ENCODE assay signal across 8 cellular contexts in genomic region chr21:32612075-32612998, GRCh38. TPM values are rescaled to one million over a fixed set of nuclear protein-coding genes. Genes with fewer than 3 reads are reported as not detected.
DNase-seq lines count a peak whose midpoint lies in the region; ATAC-seq and TF ChIP-seq lines count a peak whose summit lies in the region.

A gene with protein sequence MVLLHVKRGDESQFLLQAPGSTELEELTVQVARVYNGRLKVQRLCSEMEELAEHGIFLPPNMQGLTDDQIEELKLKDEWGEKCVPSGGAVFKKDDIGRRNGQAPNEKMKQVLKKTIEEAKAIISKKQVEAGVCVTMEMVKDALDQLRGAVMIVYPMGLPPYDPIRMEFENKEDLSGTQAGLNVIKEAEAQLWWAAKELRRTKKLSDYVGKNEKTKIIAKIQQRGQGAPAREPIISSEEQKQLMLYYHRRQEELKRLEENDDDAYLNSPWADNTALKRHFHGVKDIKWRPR (minus strand): TSS chr21:32612377. CDS start chr21:32612243, 134 bp downstream.

- peaks cover 3% of the 10 kb centered on the region for H3K79me1 ChIP-seq in mesendoderm (ENCODE audit: low read length)

- no peak within 1 kb of the TSS for H4K5ac ChIP-seq in mesendoderm (ENCODE audit: low read length)

- CTCF ChIA-PET in activated CD8-positive, alpha-beta memory T cell treated with anti-CD3 and anti-CD28 coated beads, Interleukin-2, amount 10 ng/mL, durations not matched to agents 7 days and 5 days (lab: Charles Lee) = interaction anchor here (0.7 to 4.6 kb wide), 9 partner anchors 11 to 214 kb away, joined by 3 to 34 read pairs (median 3); partner anchors contain the start of genes PAXBP1 and SYNJ1

- no peak for TF ChIP-seq CTCF in GM20000 (IDR thresholded peaks at IDR 0.05; ENCODE audit: extremely low read depth, missing control alignments)

- H3K23ac ChIP-seq in mesendoderm (ENCODE audit: low read length) = peak within 1 kb of the TSS; percentile 80

- peak within 1 kb of the TSS; percentile 89 for H3K27ac ChIP-seq in mesendoderm (ENCODE audit: low read depth, low read length)

- peak within 1 kb of the TSS; percentile 67 for H3K4me3 ChIP-seq in endocrine pancreas (ENCODE audit: control insufficient read depth, insufficient read depth, low read length)
- H3K4me3 ChIP-seq in mesendoderm (ENCODE audit: low read length) = peak within 1 kb of the TSS; percentile 64

- H3K27me3 Mint-ChIP-seq in activated CD8-positive, alpha-beta memory T cell treated with anti-CD3 and anti-CD28 coated beads, Interleukin-2, amount 10 ng/mL, durations not matched to agents 7 days and 5 days = peaks cover 9% of the 10 kb centered on the region

- peak within 1 kb of the TSS; percentile 90 for H3K27ac Mint-ChIP-seq in activated CD8-positive, alpha-beta memory T cell treated with anti-CD3 and anti-CD28 coated beads, Interleukin-2, amount 10 ng/mL, durations not matched to agents 7 days and 5 days

- H3K4me1 Mint-ChIP-seq in activated CD8-positive, alpha-beta memory T cell treated with anti-CD3 and anti-CD28 coated beads, Interleukin-2, amount 10 ng/mL, durations not matched to agents 7 days and 5 days = peaks cover 19% of the 10 kb centered on the region

- H2BK120ac ChIP-seq in mesendoderm (ENCODE audit: low read depth, low read length) = no peak within 1 kb of the TSS

- ATAC-seq in activated CD8-positive, alpha-beta memory T cell treated with anti-CD3 and anti-CD28 coated beads, Interleukin-2, amount 10 ng/mL, durations not matched to agents 7 days and 5 days = peak; percentile 91

- H3K9ac ChIP-seq in endocrine pancreas (ENCODE audit: control insufficient read depth, insufficient read depth, low read length) (peak within 1 kb of the TSS; percentile 92), mesendoderm (ENCODE audit: low read length) (peak within 1 kb of the TSS; percentile 87)

- H3K27me3 ChIP-seq in endocrine pancreas (ENCODE audit: control insufficient read depth, insufficient read depth, low read length) = no peaks in the 10 kb centered on the region
- no peaks in the 10 kb centered on the region for H3K27me3 ChIP-seq in mesendoderm (ENCODE audit: insufficient read depth, low read length, poor library complexity)

- peaks cover 11% of the 10 kb centered on the region for H3K36me3 Mint-ChIP-seq in activated CD8-positive, alpha-beta memory T cell treated with anti-CD3 and anti-CD28 coated beads, Interleukin-2, amount 10 ng/mL, durations not matched to agents 7 days and 5 days

- H3K4me1 ChIP-seq in endocrine pancreas (ENCODE audit: control insufficient read depth, insufficient read depth, low read length) = no peaks in the 10 kb centered on the region
- H3K4me1 ChIP-seq in mesendoderm (ENCODE audit: control insufficient read depth, low read depth, low read length) = no peaks in the 10 kb centered on the region

- H3K56ac ChIP-seq in mesendoderm (ENCODE audit: low read length) = peak within 1 kb of the TSS; percentile 91

- H3K79me2 ChIP-seq in mesendoderm (ENCODE audit: control insufficient read depth, insufficient read depth, low read length) = peaks cover 6% of the 10 kb centered on the region

- peak within 1 kb of the TSS; percentile 71 for H3K4ac ChIP-seq in mesendoderm (ENCODE audit: low read depth, low read length)

- DNase-seq in COLO668 (lab: John Stamatoyannopoulos, UW; ENCODE audit: unreplicated experiment) (peak; percentile 90), GM20000 (ENCODE audit: low spot score) (peak; percentile 88), HT-29 (ENCODE audit: low spot score) (peak; percentile 89), NOMO-1 treated with dmso at 0.1 percent for 144 hours (lab: John Stamatoyannopoulos, UW; ENCODE audit: unreplicated experiment) (peak; percentile 84), mesendoderm (peak; percentile 96)
- peak; percentile 94 for DNase-seq in activated CD8-positive, alpha-beta memory T cell treated with anti-CD3 and anti-CD28 coated beads, Interleukin-2, amount 10 ng/mL, durations not matched to agents 7 days and 5 days
- DNase-seq in stimulated activated CD8-positive, alpha-beta memory T cell treated with anti-CD3 and anti-CD28 coated beads, Interleukin-15, amount 100 ng/mL, for 1 hour (ENCODE audit: low read depth) = peak; percentile 78

- peak within 1 kb of the TSS; percentile 98 for H3K4me3 Mint-ChIP-seq in activated CD8-positive, alpha-beta memory T cell treated with anti-CD3 and anti-CD28 coated beads, Interleukin-2, amount 10 ng/mL, durations not matched to agents 7 days and 5 days

- H2AK5ac ChIP-seq in mesendoderm (ENCODE audit: low read length) = no peak within 1 kb of the TSS

- no CpG with 5 or more reads among the region's 81 CpGs for WGBS in mesendoderm (ENCODE audit: extremely low coverage, insufficient coverage, low lambda C conversion rate)

- no peak within 1 kb of the TSS for H2BK15ac ChIP-seq in mesendoderm (replicated peaks; ENCODE audit: low read depth)

- no peak within 1 kb of the TSS for H4K8ac ChIP-seq in mesendoderm (ENCODE audit: low read depth, low read length)

- H3K9me3 Mint-ChIP-seq in activated CD8-positive, alpha-beta memory T cell treated with anti-CD3 and anti-CD28 coated beads, Interleukin-2, amount 10 ng/mL, durations not matched to agents 7 days and 5 days (ENCODE audit: low read depth) = no peaks in the 10 kb centered on the region

- H3K18ac ChIP-seq in mesendoderm (ENCODE audit: low read length) = peak within 1 kb of the TSS; percentile 16

- H2BK5ac ChIP-seq in mesendoderm (ENCODE audit: low read length) = peak within 1 kb of the TSS; percentile 86

- peak within 1 kb of the TSS; percentile 96 for H3K4me2 ChIP-seq in mesendoderm (ENCODE audit: low read length)

- no peaks in the 10 kb centered on the region for H3K9me3 ChIP-seq in endocrine pancreas (ENCODE audit: control insufficient read depth, low read length)

- H3K36me3 ChIP-seq in endocrine pancreas (ENCODE audit: control insufficient read depth, insufficient read depth, low read length) = no peaks in the 10 kb centered on the region
- H3K36me3 ChIP-seq in mesendoderm (ENCODE audit: control insufficient read depth, insufficient read depth, low read length) = no peaks in the 10 kb centered on the region

RNA-seq across cellular contexts. Expression of the gene that starts here (rescaled TPM):
- 79.2 and 82.4 TPM in 2 replicates for total RNA-seq in HT-29 (2014; rRNA removed; shearing (Covaris generic))
- total RNA-seq in activated CD8-positive, alpha-beta memory T cell treated with anti-CD3 and anti-CD28 coated beads, Interleukin-2, amount 10 ng/mL, durations not matched to agents 7 days and 5 days = 10 to 100 TPM; 40.1 to 40.4 TPM
- polyA plus RNA-seq in mesendoderm (2013, experiment 1 of 2) = 103 TPM
- 106 TPM for polyA plus RNA-seq in mesendoderm (2013, experiment 2 of 2)

Comparison
In these comparisons a context has a peak if more than half of its experiments do, and no peak if none do; other contexts are left out.
1. Peak in every context shown above with its lines: DNase-seq, ATAC-seq, H3K4me3 ChIP-seq and H3K27ac ChIP-seq.